ENCODE assay signal across 27 cellular contexts in the genomic region with DNA sequence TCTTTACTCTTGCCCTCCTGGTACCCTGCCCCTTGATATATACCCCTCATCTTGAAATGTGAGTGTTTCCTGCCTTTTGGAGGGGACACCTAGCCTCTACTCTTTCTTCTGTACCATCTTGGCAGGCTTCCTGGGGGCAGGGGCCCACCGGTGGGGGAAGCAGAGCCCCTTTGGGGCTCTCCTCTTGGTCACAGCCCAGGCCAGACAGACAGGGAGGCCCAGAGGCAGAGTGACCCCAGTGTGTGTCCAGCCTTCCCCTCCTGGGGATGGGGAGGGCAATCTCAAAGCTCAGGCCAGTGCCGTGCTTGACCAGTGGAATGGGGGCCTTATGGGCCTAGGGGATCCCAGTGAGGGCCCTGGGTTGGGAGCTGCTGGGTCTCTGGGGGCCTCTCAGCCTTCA. TPM values are rescaled to one million over a fixed set of nuclear protein-coding genes. Genes with fewer than 3 reads are reported as not detected.
A peak's percentile ranks its signal among the peaks of the same experiment; 100 is the strongest.
DNase-seq lines count a peak whose midpoint lies in the region; ATAC-seq and TF ChIP-seq lines count a peak whose summit lies in the region.
"Had no signal": no experiment of that assay in that cellular context is flagged by ENCODE, and none has a peak within 500 bp of the region (broad histone marks: within the 10 kb centered on the region; RNA-seq: fewer than 3 reads in every experiment).

No MANE protein-coding gene starts in this region.

- H3K27me3 Mint-ChIP-seq in MCF 10A (ENCODE audit: insufficient read depth, unreplicated experiment), result peaks cover 31% of the 10 kb centered on the region

- H3K36me3 ChIP-seq in breast epithelium, result no peaks in the 10 kb centered on the region
- H3K36me3 ChIP-seq in right atrium auricular region, result no peaks in the 10 kb centered on the region
- peaks cover 0 to 27% (median 11%) of the 10 kb centered on the region in 4 donors for H3K36me3 ChIP-seq in sigmoid colon
- no peaks in the 10 kb centered on the region for H3K36me3 ChIP-seq in uterus

- H3K4me3 Mint-ChIP-seq in MCF 10A (ENCODE audit: unreplicated experiment), result no peak overlapping the region
- H3K4me3 Mint-ChIP-seq: activated T-cell treated with anti-CD3 and anti-CD28 coated beads, Interleukin-2, amount 50 U/mL, for 72 hours; T-helper 2 cell treated with Interferon-gamma antibody and Interleukin-4, amounts not matched to agents 5 μg/mL and 100 μg/mL, for 36 hours had no signal

- CTCF ChIA-PET in MCF 10A (lab: Yijun Ruan, JAX), result interaction anchor here (0.6 to 8.9 kb wide), 17 partner anchors 9 to 329 kb away, joined by 3 to 154 read pairs (median 7); a partner anchor contains a TSS

- peaks cover 0 to 7% of the 10 kb centered on the region in 2 donors for H3K4me1 ChIP-seq in breast epithelium
- peaks cover 0 to 48% of the 10 kb centered on the region in 2 donors for H3K4me1 ChIP-seq in right atrium auricular region
- H3K4me1 ChIP-seq in sigmoid colon, result peaks cover 0 to 62% (median 57%) of the 10 kb centered on the region in 4 donors
- peaks cover 8 to 20% of the 10 kb centered on the region in 2 donors for H3K4me1 ChIP-seq in uterus

- H3K4me3 ChIP-seq in breast epithelium (no peak overlapping the region), right atrium auricular region (no peak overlapping the region), sigmoid colon (no peak overlapping the region), uterus (no peak overlapping the region)

- no peaks in the 10 kb centered on the region for H3K9me3 Mint-ChIP-seq in MCF 10A (ENCODE audit: unreplicated experiment)
- H3K9me3 Mint-ChIP-seq: activated naive CD4-positive, alpha-beta T cell treated with anti-CD3 and anti-CD28 coated beads, Interleukin-2, amount 50 U/mL, for 72 hours; activated T-cell treated with anti-CD3 and anti-CD28 coated beads, Interleukin-2, amount 50 U/mL, for 72 hours; IgD-negative memory B cell; T-helper 2 cell treated with Interferon-gamma antibody and Interleukin-4, amounts not matched to agents 5 μg/mL and 100 μg/mL, for 36 hours had no signal

- TF ChIP-seq POLR2A in breast epithelium (IDR thresholded peaks at IDR 0.05), result no peak
- no peak for TF ChIP-seq POLR2A in sigmoid colon (IDR thresholded peaks at IDR 0.05)
- TF ChIP-seq POLR2A in uterus (IDR thresholded peaks at IDR 0.05), result no peak

- TF ChIP-seq EP300 in sigmoid colon (IDR thresholded peaks at IDR 0.05), result no peak

- no TSS peak for BruUV-seq in MCF 10A (replicated peaks; lab: Mats Ljungman, UMichigan)

- DNase-seq in breast epithelium (ENCODE audit: low spot score in 2 of 2) (no peak), MCF 10A (ENCODE audit: unreplicated experiment) (no peak), right atrium auricular region (ENCODE audit: low spot score) (no peak), sigmoid colon (peak; percentile 65), uterus (peak in 1 of 2 donors; percentile 46), mesenteric fat pad (ENCODE audit: low spot score) (no peak)
- DNase-seq in activated CD8-positive, alpha-beta memory T cell treated with anti-CD3 and anti-CD28 coated beads, Interleukin-2, amount 50 U/mL, for 48 hours, result no peak
- DNase-seq: 8988T; activated CD4-positive, alpha-beta T cell treated with anti-CD3 and anti-CD28 coated beads for 48 hours; activated T-cell treated with anti-CD3 and anti-CD28 coated beads, Interleukin-2, amount 50 U/mL, for 72 hours; DMS153; foreskin melanocyte; NCI-H2081; NCI-H345; NCI-H748 treated with DMSO at 0.1 percent for 48 hours; small intestine; stimulated activated CD4-positive, alpha-beta T cell treated with anti-CD3 and anti-CD28 coated beads, Interleukin-1b, Interleukin-23, amount 100 ng/mL, for 48 hours had no signal

- 71 to 73% methylated on average over 2 of the region's 2 CpGs for WGBS in sigmoid colon, 2 donors

- no peak for ATAC-seq in GM21526 (IDR thresholded peaks at IDR 0.05; ENCODE audit: low FRiP score, unreplicated experiment)
- ATAC-seq: activated naive CD4-positive, alpha-beta T cell treated with anti-CD3 and anti-CD28 coated beads, Interleukin-2, amount 50 U/mL, for 72 hours; activated T-cell treated with anti-CD3 and anti-CD28 coated beads, Interleukin-2, amount 50 U/mL, for 72 hours had no signal

- H3K36me3 Mint-ChIP-seq in MCF 10A (ENCODE audit: insufficient read depth, unreplicated experiment), result no peaks in the 10 kb centered on the region
- H3K36me3 Mint-ChIP-seq: activated naive CD4-positive, alpha-beta T cell treated with anti-CD3 and anti-CD28 coated beads, Interleukin-2, amount 50 U/mL, for 72 hours; IgD-negative memory B cell had no signal

- TF ChIP-seq CTCF in breast epithelium (IDR thresholded peaks at IDR 0.05), result no peak
- no peak for TF ChIP-seq CTCF in MCF 10A (IDR thresholded peaks at IDR 0.05; ENCODE audit: unreplicated experiment)
- no peak for TF ChIP-seq CTCF in right atrium auricular region (IDR thresholded peaks at IDR 0.05)
- TF ChIP-seq CTCF in sigmoid colon (IDR thresholded peaks at IDR 0.05), result no peak
- no peak for TF ChIP-seq CTCF in uterus (IDR thresholded peaks at IDR 0.05)

- H3K9me3 ChIP-seq in breast epithelium, result no peaks in the 10 kb centered on the region
- H3K9me3 ChIP-seq in right atrium auricular region, result no peaks in the 10 kb centered on the region
- no peaks in the 10 kb centered on the region for H3K9me3 ChIP-seq in sigmoid colon
- no peaks in the 10 kb centered on the region for H3K9me3 ChIP-seq in uterus

- H3K27ac Mint-ChIP-seq in MCF 10A (ENCODE audit: low read depth, unreplicated experiment), result no peak overlapping the region
- H3K27ac Mint-ChIP-seq: activated T-cell treated with anti-CD3 and anti-CD28 coated beads, Interleukin-2, amount 50 U/mL, for 72 hours; IgD-negative memory B cell; T-helper 2 cell treated with Interferon-gamma antibody and Interleukin-4, amounts not matched to agents 5 μg/mL and 100 μg/mL, for 36 hours had no signal

- peak overlapping the region; percentile 68 to 80 for H3K27ac ChIP-seq in breast epithelium
- H3K27ac ChIP-seq in right atrium auricular region, result peak overlapping the region; percentile 38 to 44
- peak overlapping the region; percentile 86 to 97 (median 94) for H3K27ac ChIP-seq in sigmoid colon
- H3K27ac ChIP-seq in uterus, result peak overlapping the region; percentile 97 to 98
- H3K27ac ChIP-seq: VCaP had no signal

- intact Hi-C loops in breast epithelium (cut with DNase I; ENCODE audit: low total_unique reads), result no loop called here
- intact Hi-C loops in MCF 10A (cut with micrococcal nuclease), result loop anchor here (10.0 kb wide), 1 partner anchor 113 kb away; no protein-coding TSS in a partner anchor
- intact Hi-C loops in sigmoid colon (cut with DNase I), result loop anchor here (5.0 kb wide), 1 partner anchor 89 kb away; a partner anchor contains a TSS
- intact Hi-C loops in uterus (cut with DNase I; ENCODE audit: low total_unique reads), result no loop called here

- H3K27me3 ChIP-seq in breast epithelium, result peaks cover 0 to 50% of the 10 kb centered on the region in 2 donors
- peaks cover 0 to 3% of the 10 kb centered on the region in 2 donors for H3K27me3 ChIP-seq in right atrium auricular region
- H3K27me3 ChIP-seq in sigmoid colon, result no peaks in the 10 kb centered on the region
- no peaks in the 10 kb centered on the region for H3K27me3 ChIP-seq in uterus

- POLR2A ChIA-PET in MCF 10A (lab: Yijun Ruan, JAX), result interaction anchor here (0.7 to 2.1 kb wide), 3 partner anchors 33 to 206 kb away, joined by 3 to 7 read pairs (median 4); a partner anchor contains a TSS

- H3K4me1 Mint-ChIP-seq in MCF 10A (ENCODE audit: insufficient read depth, unreplicated experiment), result no peaks in the 10 kb centered on the region

RNA-seq across cellular contexts. Expression of a gene that starts 3.6 kb away (rescaled TPM):
- total RNA-seq in breast epithelium, result 10 to 100 TPM; 29.4 to 39.5 (median 37.4) TPM
- total RNA-seq in MCF 10A (2022), result not detected in 2 replicates
- total RNA-seq in right atrium auricular region, result 10 to 100 TPM in 1 of 2 donors, 1 to 10 TPM in 1; 9.7 to 13.8 TPM
- 100 to 1,000 TPM in 2 of 4 donors, 10 to 100 TPM in 2; 49.9 to 484 (median 103) TPM for total RNA-seq in sigmoid colon
- 10 to 100 TPM in 1 of 3 donors, 1 to 10 TPM in 1, under 1 TPM in 1; 0.69 to 12.3 (median 5.4) TPM for polyA plus RNA-seq in sigmoid colon
- total RNA-seq in uterus, result 100 to 1,000 TPM in 2 of 4 donors, 10 to 100 TPM in 2; 66.5 to 215 (median 128) TPM
- total RNA-seq in mesenteric fat pad, result 30.7 TPM
- total RNA-seq: activated naive CD4-positive, alpha-beta T cell treated with anti-CD3 and anti-CD28 coated beads, Interleukin-2, amount 50 U/mL, for 72 hours; activated T-cell treated with anti-CD3 and anti-CD28 coated beads, Interleukin-2, amount 50 U/mL, for 72 hours; G401; pulmonary artery endothelial cell had no signal
- polyA plus RNA-seq: IgD-negative memory B cell had no signal

RNA-seq across cellular contexts. Expression of a gene that starts 15.0 kb away (rescaled TPM):
- total RNA-seq in breast epithelium (not detected), MCF 10A (2022) (not detected in 2 replicates), right atrium auricular region (not detected), sigmoid colon (not detected), uterus (not detected), mesenteric fat pad (not detected)
- polyA plus RNA-seq in sigmoid colon, result not detected
- total RNA-seq: activated naive CD4-positive, alpha-beta T cell treated with anti-CD3 and anti-CD28 coated beads, Interleukin-2, amount 50 U/mL, for 72 hours; activated T-cell treated with anti-CD3 and anti-CD28 coated beads, Interleukin-2, amount 50 U/mL, for 72 hours; astrocyte; G401; lower leg skin; mucosa of gallbladder; pulmonary artery endothelial cell had no signal
- polyA plus RNA-seq: IgD-negative memory B cell, small intestine had no signal

RNA-seq across cellular contexts. Expression of a gene that starts 34.2 kb away (rescaled TPM):
- total RNA-seq in breast epithelium, result 10 to 100 TPM in 1 of 3 donors, 1 to 10 TPM in 2; 2.0 to 32.0 (median 6.9) TPM
- total RNA-seq in MCF 10A (2022), result not detected in 2 replicates
- total RNA-seq in right atrium auricular region, result 1 to 10 TPM; 3.2 to 3.9 TPM
- 10 to 100 TPM in 3 of 4 donors, 1 to 10 TPM in 1; 9.9 to 17.1 (median 10.2) TPM for total RNA-seq in sigmoid colon
- 1 to 10 TPM; 2.4 to 6.9 (median 5.3) TPM for polyA plus RNA-seq in sigmoid colon
- 1 to 10 TPM; 1.0 to 7.9 (median 3.4) TPM for total RNA-seq in uterus
- total RNA-seq in mesenteric fat pad, result 45.1 TPM
- total RNA-seq: astrocyte, G401, pulmonary artery endothelial cell had no signal
- polyA plus RNA-seq: IgD-negative memory B cell had no signal

RNA-seq across cellular contexts. Expression of a gene that starts 54.3 kb away (rescaled TPM):
- total RNA-seq in breast epithelium, result 10 to 100 TPM in 1 of 3 donors, 1 to 10 TPM in 2; 7.0 to 25.2 (median 9.3) TPM
- not detected in 2 replicates for total RNA-seq in MCF 10A (2022)
- 10 to 100 TPM; 11.2 to 13.4 TPM for total RNA-seq in right atrium auricular region
- total RNA-seq in sigmoid colon, result 10 to 100 TPM in 1 of 4 donors, 1 to 10 TPM in 3; 2.2 to 10.5 (median 7.8) TPM
- 1 to 10 TPM in 2 of 3 donors, under 1 TPM in 1; 0.69 to 7.8 (median 2.9) TPM for polyA plus RNA-seq in sigmoid colon
- 10 to 100 TPM in 3 of 4 donors, 1 to 10 TPM in 1; 4.7 to 46.2 (median 27.6) TPM for total RNA-seq in uterus
- total RNA-seq in mesenteric fat pad, result 28.0 TPM
- total RNA-seq: activated naive CD4-positive, alpha-beta T cell treated with anti-CD3 and anti-CD28 coated beads, Interleukin-2, amount 50 U/mL, for 72 hours; activated T-cell treated with anti-CD3 and anti-CD28 coated beads, Interleukin-2, amount 50 U/mL, for 72 hours; astrocyte; G401 had no signal
- polyA plus RNA-seq: IgD-negative memory B cell had no signal

Comparison
In these comparisons a context has a peak if more than half of its experiments do, and no peak if none do; other contexts are left out.
1. RNA of a gene that starts 3.6 kb away (total RNA-seq): 66.5 to 215 TPM in uterus, 49.9 to 484 TPM in sigmoid colon, 29.4 to 39.5 TPM in breast epithelium, 30.7 TPM in mesenteric fat pad (single experiment) and 9.7 to 13.8 TPM in right atrium auricular region; not detected in MCF 10A; every median in the first group is over 10 times any median in the second.
2. intact Hi-C loops: an anchor here in MCF 10A (10.0 kb wide) and sigmoid colon (5.0 kb wide); none called in breast epithelium and uterus.
3. H3K27ac ChIP-seq: peak in every context shown above with its lines; median percentile 98 in uterus; 94 in sigmoid colon; 74 in breast epithelium; 41 in right atrium auricular region.